8 cellular contexts compared by ENCODE assay signal in the genomic region with DNA sequence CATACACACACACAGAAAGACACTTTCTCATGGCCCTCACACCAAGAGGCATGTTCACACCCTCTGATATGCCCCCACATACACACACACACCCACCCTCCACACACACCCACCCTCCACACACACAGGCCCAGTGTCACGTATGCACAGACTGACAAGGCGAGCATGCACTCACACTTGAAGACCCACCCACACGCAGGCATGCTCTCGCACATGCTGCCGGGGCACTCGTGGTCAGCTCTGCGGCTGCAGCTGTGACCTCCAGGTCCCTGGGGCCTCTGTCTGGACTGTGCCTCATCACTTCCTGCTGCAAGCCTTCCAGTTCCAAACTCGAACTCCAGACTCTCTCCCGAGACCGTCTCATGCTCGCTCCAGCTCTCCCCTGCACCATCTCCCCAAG. TPM values are rescaled to one million over a fixed set of nuclear protein-coding genes. Genes with fewer than 3 reads are reported as not detected.
A peak's percentile ranks its signal among the peaks of the same experiment; 100 is the strongest.
DNase-seq lines count a peak whose midpoint lies in the region; ATAC-seq and TF ChIP-seq lines count a peak whose summit lies in the region.

No MANE protein-coding gene starts in this region.

- H3K4me3 Mint-ChIP-seq in activated T-cell treated with anti-CD3 and anti-CD28 coated beads, Interleukin-2, amount 50 U/mL, for 24 hours, result no peak overlapping the region

- H3K9me3 Mint-ChIP-seq in activated T-cell treated with anti-CD3 and anti-CD28 coated beads, Interleukin-2, amount 50 U/mL, for 24 hours, result no peaks in the 10 kb centered on the region

- H3K36me3 ChIP-seq in OCI-LY7 (ENCODE audit: insufficient read depth, low read length) (no peaks in the 10 kb centered on the region), rectal smooth muscle tissue (ENCODE audit: control insufficient read depth, insufficient read depth, low read length) (no peaks in the 10 kb centered on the region)

- ATAC-seq in GM21515 (IDR thresholded peaks at IDR 0.05; ENCODE audit: unreplicated experiment), result no peak

- intact Hi-C loops in OCI-LY7 (cut with micrococcal nuclease; ENCODE audit: unreplicated experiment), result loop anchor here (2.0 kb wide), 1 partner anchor 33 kb away; the partner anchor contains the start of gene TAF10

- H3K4me1 ChIP-seq in OCI-LY7 (ENCODE audit: insufficient read depth, low read length, poor library complexity, severe bottlenecking), result peaks cover 25% of the 10 kb centered on the region
- H3K4me1 ChIP-seq in rectal smooth muscle tissue (ENCODE audit: control insufficient read depth, insufficient read depth, low read length), result peaks cover 3% of the 10 kb centered on the region

- no peaks in the 10 kb centered on the region for H3K79me2 ChIP-seq in OCI-LY7 (ENCODE audit: insufficient read depth, low read depth, low read length)

- no peaks in the 10 kb centered on the region for H3K27me3 ChIP-seq in rectal smooth muscle tissue (ENCODE audit: control insufficient read depth, insufficient read depth, low read length)

- CTCF ChIA-PET in OCI-LY7 (lab: Charles Lee; ENCODE audit: unreplicated experiment), result interaction anchor here (0.6 to 1.4 kb wide), 4 partner anchors 12 to 41 kb away, joined by 3 to 4 read pairs (median 3); no protein-coding TSS in a partner anchor

- no peaks in the 10 kb centered on the region for H4K20me1 ChIP-seq in OCI-LY7 (ENCODE audit: insufficient read depth, low read length)

- peak overlapping the region; percentile 48 for H3K4me3 ChIP-seq in OCI-LY7 (ENCODE audit: low read depth, low read length, poor library complexity, severe bottlenecking)
- H3K4me3 ChIP-seq in fibroblast of pulmonary artery (replicated peaks; ENCODE audit: low read depth, low read length), result no peak overlapping the region
- H3K4me3 ChIP-seq in rectal smooth muscle tissue (ENCODE audit: low read length), result peak overlapping the region; percentile 34

- no peak overlapping the region for H3K9ac ChIP-seq in rectal smooth muscle tissue (ENCODE audit: low read length)

- H2AFZ ChIP-seq in OCI-LY7 (ENCODE audit: low read length), result peak overlapping the region; percentile 88

- H3K27me3 Mint-ChIP-seq in activated T-cell treated with anti-CD3 and anti-CD28 coated beads, Interleukin-2, amount 50 U/mL, for 24 hours, result no peaks in the 10 kb centered on the region

- H3K4me2 ChIP-seq in OCI-LY7 (ENCODE audit: low read length), result peak overlapping the region; percentile 85

- POLR2A ChIA-PET in OCI-LY7 (lab: Charles Lee), result interaction anchor here (0.6 to 1.2 kb wide), 4 partner anchors 7 to 40 kb away, joined by 3 to 5 read pairs (median 3); partner anchors contain the start of gene MRPL17

- no peaks in the 10 kb centered on the region for H3K9me3 ChIP-seq in OCI-LY7 (ENCODE audit: low read length)

- no peaks in the 10 kb centered on the region for H3K9me2 ChIP-seq in OCI-LY7 (ENCODE audit: insufficient read depth, low read length)

- H3K27ac Mint-ChIP-seq in activated T-cell treated with anti-CD3 and anti-CD28 coated beads, Interleukin-2, amount 50 U/mL, for 24 hours, result no peak overlapping the region

- no peaks in the 10 kb centered on the region for H3K36me3 Mint-ChIP-seq in activated T-cell treated with anti-CD3 and anti-CD28 coated beads, Interleukin-2, amount 50 U/mL, for 24 hours (ENCODE audit: low read depth)

- BruUV-seq in OCI-LY7 (replicated peaks; lab: Mats Ljungman, UMichigan), result no TSS peak

- peak; percentile 84 for DNase-seq in EH (ENCODE audit: low read depth)
- peak; percentile 18 for DNase-seq in OCI-LY7 (ENCODE audit: low spot score)
- DNase-seq in fibroblast of pulmonary artery (ENCODE audit: low read depth), result peak; percentile 64
- no peak for DNase-seq in kidney glomerular epithelial cell (lab: John Stamatoyannopoulos, UW)
- DNase-seq in activated T-cell treated with anti-CD3 and anti-CD28 coated beads, Interleukin-2, amount 50 U/mL, for 24 hours, result no peak
- DNase-seq in stimulated activated CD4-positive, alpha-beta T cell treated with anti-CD3 and anti-CD28 coated beads, Interleukin-4, amount 100 ng/mL, for 24 hours, result no peak

- no peaks in the 10 kb centered on the region for H3K4me1 Mint-ChIP-seq in activated T-cell treated with anti-CD3 and anti-CD28 coated beads, Interleukin-2, amount 50 U/mL, for 24 hours (ENCODE audit: low read depth)

- H3K27ac ChIP-seq in OCI-LY7 (ENCODE audit: low read depth, low read length, poor library complexity, severe bottlenecking), result peak overlapping the region; percentile 59
- H3K27ac ChIP-seq in rectal smooth muscle tissue (ENCODE audit: low read depth, low read length), result no peak overlapping the region

- TF ChIP-seq CTCF in OCI-LY7 (conservative IDR thresholded peaks at IDR 0.05; ENCODE audit: low read length) (no peak), fibroblast of pulmonary artery (IDR thresholded peaks at IDR 0.05; ENCODE audit: low read length, missing control alignments) (no peak)

RNA-seq across cellular contexts. Expression of gene DCHS1, which starts 9.6 kb away (rescaled TPM):
- total RNA-seq in OCI-LY7 (2014; rRNA removed; shearing (Covaris generic)), result 0.67 and 1.1 TPM in 2 replicates
- total RNA-seq in OCI-LY7 (2022), result 0.53 and 0.67 TPM in 2 replicates

RNA-seq across cellular contexts. Expression of gene TPP1, which starts 26.8 kb away (rescaled TPM):
- 11.9 and 16.6 TPM in 2 replicates for total RNA-seq in OCI-LY7 (2014; rRNA removed; shearing (Covaris generic))
- 41.1 and 45.4 TPM in 2 replicates for total RNA-seq in OCI-LY7 (2022)

RNA-seq across cellular contexts. Expression of gene TAF10, which starts 34.0 kb away (rescaled TPM):
- 97.0 and 117 TPM in 2 replicates for total RNA-seq in OCI-LY7 (2014; rRNA removed; shearing (Covaris generic))
- 139 and 146 TPM in 2 replicates for total RNA-seq in OCI-LY7 (2022)

RNA-seq across cellular contexts. Expression of gene MRPL17, which starts 37.1 kb away (rescaled TPM):
- 46.8 and 59.7 TPM in 2 replicates for total RNA-seq in OCI-LY7 (2014; rRNA removed; shearing (Covaris generic))
- total RNA-seq in OCI-LY7 (2022), result 43.0 and 44.0 TPM in 2 replicates

RNA-seq across cellular contexts. Expression of gene ILK, which starts 42.5 kb away (rescaled TPM):
- total RNA-seq in OCI-LY7 (2014; rRNA removed; shearing (Covaris generic)), result 52.0 and 64.8 TPM in 2 replicates
- total RNA-seq in OCI-LY7 (2022), result 80.3 and 88.2 TPM in 2 replicates

Comparison
In these comparisons a context has a peak if more than half of its experiments do, and no peak if none do; other contexts are left out.
1. DNase-seq: peak in EH (single experiment), OCI-LY7 (single experiment) and fibroblast of pulmonary artery (single experiment); none in kidney glomerular epithelial cell (single experiment), activated T-cell treated with anti-CD3 and anti-CD28 coated beads, Interleukin-2, amount 50 U/mL, for 24 hours (single experiment) and stimulated activated CD4-positive, alpha-beta T cell treated with anti-CD3 and anti-CD28 coated beads, Interleukin-4, amount 100 ng/mL, for 24 hours (single experiment).